8 cellular contexts compared by ENCODE assay signal in the genomic region with DNA sequence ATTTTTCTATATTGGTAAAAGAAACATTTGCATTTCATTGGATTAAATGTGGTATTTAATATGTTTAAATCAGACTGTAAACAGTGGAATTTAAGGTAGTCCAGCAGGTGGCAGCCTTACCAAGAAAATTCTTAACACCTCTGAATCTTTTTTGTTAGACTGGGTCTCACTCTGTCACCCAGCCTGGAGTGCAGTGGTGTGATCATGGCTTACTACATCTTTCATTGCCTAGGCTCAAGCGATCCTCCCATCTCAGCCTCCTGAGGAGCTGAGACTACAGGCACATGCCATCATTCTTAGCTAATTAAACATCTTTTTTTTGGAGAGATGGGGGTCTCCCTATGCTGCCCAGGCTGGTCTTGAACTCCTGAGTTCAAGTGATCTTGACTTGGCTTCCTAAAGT.
A peak's percentile ranks its signal among the peaks of the same experiment; 100 is the strongest.
DNase-seq lines count a peak whose midpoint lies in the region; FAIRE-seq and TF ChIP-seq lines count a peak whose summit lies in the region.

No MANE protein-coding gene starts in this region.

- H3K9ac ChIP-seq in parathyroid adenoma: no peak overlapping the region

- H3K27me3 Mint-ChIP-seq in activated T-helper 2 cell treated with anti-CD3 and anti-CD28 coated beads, Interferon-gamma antibody, Interleukin-2, Interleukin-4, amounts not matched to agents 10 μg/mL and 5 μg/mL and 100 μg/mL, durations not matched to agents 14 hours and 24 hours and 36 hours (ENCODE audit: low read depth): no peaks in the 10 kb centered on the region

- H2AFZ ChIP-seq in parathyroid adenoma: no peak overlapping the region

- intact Hi-C loops in activated T-helper 2 cell treated with anti-CD3 and anti-CD28 coated beads, Interferon-gamma antibody, Interleukin-2, Interleukin-4, amounts not matched to agents 10 μg/mL and 5 μg/mL and 100 μg/mL, durations not matched to agents 14 hours and 24 hours and 36 hours (cut with micrococcal nuclease): loop anchor here (1.0 to 2.0 kb wide), 2 partner anchors 468 to 487 kb away; no protein-coding TSS in a partner anchor

- H3K27ac ChIP-seq in parathyroid adenoma: no peak overlapping the region

- H3K4me3 Mint-ChIP-seq in activated T-helper 2 cell treated with anti-CD3 and anti-CD28 coated beads, Interferon-gamma antibody, Interleukin-2, Interleukin-4, amounts not matched to agents 10 μg/mL and 5 μg/mL and 100 μg/mL, durations not matched to agents 14 hours and 24 hours and 36 hours (ENCODE audit: low read depth): no peak overlapping the region

- peak; percentile 36 for TF ChIP-seq CTCF in parathyroid adenoma (IDR thresholded peaks at IDR 0.05)

- H3K4me1 ChIP-seq in parathyroid adenoma: no peaks in the 10 kb centered on the region

- H3K27me3 ChIP-seq in parathyroid adenoma (ENCODE audit: control insufficient read depth, insufficient read depth, low read length): no peaks in the 10 kb centered on the region

- H3K4me1 Mint-ChIP-seq in activated T-helper 2 cell treated with anti-CD3 and anti-CD28 coated beads, Interferon-gamma antibody, Interleukin-2, Interleukin-4, amounts not matched to agents 10 μg/mL and 5 μg/mL and 100 μg/mL, durations not matched to agents 14 hours and 24 hours and 36 hours (ENCODE audit: low read depth): no peaks in the 10 kb centered on the region

- no peak overlapping the region for H3K4me3 ChIP-seq in parathyroid adenoma (ENCODE audit: low read depth, low read length)

- no peaks in the 10 kb centered on the region for H3K79me2 ChIP-seq in parathyroid adenoma

- no peak for TF ChIP-seq POLR2A in GM12892 (IDR thresholded peaks at IDR 0.05; ENCODE audit: low read depth, low read length)

- H3K36me3 Mint-ChIP-seq in activated T-helper 2 cell treated with anti-CD3 and anti-CD28 coated beads, Interferon-gamma antibody, Interleukin-2, Interleukin-4, amounts not matched to agents 10 μg/mL and 5 μg/mL and 100 μg/mL, durations not matched to agents 14 hours and 24 hours and 36 hours (ENCODE audit: low read depth): peaks cover 12% of the 10 kb centered on the region

- H3K9me3 Mint-ChIP-seq in activated T-helper 2 cell treated with anti-CD3 and anti-CD28 coated beads, Interferon-gamma antibody, Interleukin-2, Interleukin-4, amounts not matched to agents 10 μg/mL and 5 μg/mL and 100 μg/mL, durations not matched to agents 14 hours and 24 hours and 36 hours: no peaks in the 10 kb centered on the region

- DNase-seq in AG20443 (ENCODE audit: low spot score): peak; percentile 21
- no peak for DNase-seq in GM12892 (ENCODE audit: insufficient read length)
- peak; percentile 51 for DNase-seq in NCI-H345 (lab: John Stamatoyannopoulos, UW)
- peak; percentile 17 to 27 for DNase-seq in activated CD4-positive, alpha-beta T cell treated with anti-CD3 and anti-CD28 coated beads, Interleukin-2, amount 50 U/mL, for 4 hours
- DNase-seq in fibroblast of peridontal ligament (ENCODE audit: extremely low read depth): peak; percentile 65
- DNase-seq in activated T-helper 2 cell treated with anti-CD3 and anti-CD28 coated beads, Interferon-gamma antibody, Interleukin-2, Interleukin-4, amounts not matched to agents 10 μg/mL and 5 μg/mL and 100 μg/mL, durations not matched to agents 14 hours and 24 hours and 36 hours (ENCODE audit: low spot score): no peak
- no peak for DNase-seq in HuH-7.5 (ENCODE audit: low spot score)

- no peak overlapping the region for H3K27ac Mint-ChIP-seq in activated T-helper 2 cell treated with anti-CD3 and anti-CD28 coated beads, Interferon-gamma antibody, Interleukin-2, Interleukin-4, amounts not matched to agents 10 μg/mL and 5 μg/mL and 100 μg/mL, durations not matched to agents 14 hours and 24 hours and 36 hours

- H3K36me3 ChIP-seq in parathyroid adenoma (ENCODE audit: control insufficient read depth, insufficient read depth, low read length): no peaks in the 10 kb centered on the region

- no peaks in the 10 kb centered on the region for H3K9me3 ChIP-seq in parathyroid adenoma (ENCODE audit: control insufficient read depth, low read length)

- FAIRE-seq in GM12892 (lab: Jason Lieb, UNC): peak; percentile 44

- no peak overlapping the region for H3K4me2 ChIP-seq in parathyroid adenoma (ENCODE audit: low read length)

Comparison
In these comparisons a context has a peak if more than half of its experiments do, and no peak if none do; other contexts are left out.
1. DNase-seq: peak in AG20443 (single experiment), NCI-H345 (single experiment), activated CD4-positive, alpha-beta T cell treated with anti-CD3 and anti-CD28 coated beads, Interleukin-2, amount 50 U/mL, for 4 hours (2 of 2) and fibroblast of peridontal ligament (single experiment); none in GM12892 (single experiment), activated T-helper 2 cell treated with anti-CD3 and anti-CD28 coated beads, Interferon-gamma antibody, Interleukin-2, Interleukin-4, amounts not matched to agents 10 μg/mL and 5 μg/mL and 100 μg/mL, durations not matched to agents 14 hours and 24 hours and 36 hours (single experiment) and HuH-7.5 (single experiment).